ENCODE assay signal across 1 cellular context in genomic region chr9:101469026-101469425, GRCh38.
TF ChIP-seq lines count a peak whose summit lies in the region.

No MANE protein-coding gene starts in this region.

TF ChIP-seq in WTC11, 78 proteins besides CTCF, POLR2A, EP300 and RAD21 (continued from another document):
- TF ChIP-seq FOXP4 (CRISPR knock-in tag; IDR thresholded peaks at IDR 0.05), result no peak
- TF ChIP-seq, protein P1, sequence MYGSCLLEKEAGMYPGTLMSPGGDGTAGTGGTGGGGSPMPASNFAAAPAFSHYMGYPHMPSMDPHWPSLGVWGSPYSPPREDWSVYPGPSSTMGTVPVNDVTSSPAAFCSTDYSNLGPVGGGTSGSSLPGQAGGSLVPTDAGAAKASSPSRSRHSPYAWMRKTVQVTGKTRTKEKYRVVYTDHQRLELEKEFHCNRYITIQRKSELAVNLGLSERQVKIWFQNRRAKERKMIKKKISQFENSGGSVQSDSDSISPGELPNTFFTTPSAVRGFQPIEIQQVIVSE (CRISPR knock-in tag; IDR thresholded peaks at IDR 0.05; ENCODE audit: borderline replicate concordance), result no peak
- no peak for TF ChIP-seq ZBTB21 (CRISPR knock-in tag; IDR thresholded peaks at IDR 0.05; ENCODE audit: borderline replicate concordance)
- TF ChIP-seq TCF7 (CRISPR knock-in tag; IDR thresholded peaks at IDR 0.05; ENCODE audit: low read depth), result no peak
- no peak for TF ChIP-seq OVOL2 (CRISPR knock-in tag; IDR thresholded peaks at IDR 0.05; ENCODE audit: borderline replicate concordance)
- TF ChIP-seq ZNF121 (CRISPR knock-in tag; IDR thresholded peaks at IDR 0.05), result no peak
TF ChIP-seq in WTC11: peak in this region for 0.
